In the genomic region with DNA sequence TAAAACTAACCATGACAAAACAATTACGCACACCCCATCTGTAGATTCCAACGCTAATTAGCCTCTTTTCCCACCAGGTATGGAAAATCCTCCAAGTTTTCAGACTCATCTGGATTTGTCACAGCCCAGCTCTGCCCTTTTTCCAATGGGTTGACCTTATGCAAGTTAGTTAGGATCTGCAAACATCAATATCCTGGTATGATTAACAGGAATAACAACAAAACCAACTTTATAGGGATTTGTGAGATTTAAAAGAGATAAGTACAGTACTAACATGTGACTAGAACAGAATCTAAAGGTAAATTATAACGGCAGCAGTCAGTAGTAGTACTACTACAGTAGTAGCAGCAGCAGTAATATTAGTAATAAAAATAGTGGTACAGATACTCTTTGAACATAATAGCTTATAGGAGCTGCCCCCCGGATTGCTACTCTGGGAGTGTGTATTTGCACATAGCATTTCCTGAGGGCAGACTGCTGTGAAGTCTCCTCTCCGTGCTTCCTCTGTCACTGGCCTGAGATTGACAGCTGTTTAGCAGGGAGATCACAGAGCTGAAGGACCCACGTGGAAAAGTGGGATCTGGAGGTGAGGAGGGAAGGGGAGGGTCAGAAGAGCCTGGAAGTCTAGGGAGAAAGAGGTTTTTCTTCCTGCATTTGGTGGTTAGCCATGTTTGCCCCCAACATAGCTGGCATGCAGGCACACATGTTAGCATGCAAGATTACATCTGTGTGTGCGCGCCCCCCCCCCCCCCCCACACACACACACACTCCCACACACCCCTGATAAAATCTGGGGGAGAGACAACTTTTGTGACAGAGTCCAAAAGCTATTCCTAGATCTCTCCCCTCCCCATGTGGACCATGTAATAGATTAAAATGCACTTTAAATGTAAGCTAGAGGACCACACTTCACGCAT, we compare ENCODE assay signal across 23 cellular contexts.
"Had no signal": no experiment of that assay in that cellular context is flagged by ENCODE, and none has a peak within 500 bp of the region (broad histone marks: within the 10 kb centered on the region; RNA-seq: fewer than 3 reads in every experiment).

No MANE protein-coding gene starts in this region.

- DNase-seq: activated B cell treated with CpG ODN at 0.5 μM for 24 hours; activated CD4-positive, alpha-beta T cell treated with anti-CD3 and anti-CD28 coated beads for 1 hour; activated CD4-positive, alpha-beta T cell treated with anti-CD3 and anti-CD28 coated beads, Interleukin-2, amount 10 ng/mL, durations not matched to agents 24 days and 14 days; activated CD4-positive, alpha-beta T cell treated with anti-CD3 and anti-CD28 coated beads, Interleukin-2, amount 50 U/mL, for 48 hours; activated CD8-positive, alpha-beta memory T cell treated with anti-CD3 and anti-CD28 coated beads, Interleukin-2, amount 10 ng/mL, durations not matched to agents 7 days and 5 days; activated gamma-delta T cell; activated naive CD4-positive, alpha-beta T cell treated with anti-CD3 and anti-CD28 coated beads for 36 hours; activated T-cell treated with anti-CD3 and anti-CD28 coated beads, Interleukin-2, amount 50 U/mL, for 24 hours; amygdala; Karpas-422; NCI-H1105 treated with DMSO at 0.1 percent for 48 hours; NCI-H1436 treated with DMSO at 0.1 percent for 48 hours; NCI-H187 treated with DMSO at 0.1 percent for 48 hours; NCI-H2081 treated with DMSO at 0.1 percent for 48 hours; NCI-H2171; NCI-H2227 treated with DMSO at 0.1 percent for 48 hours; NCI-H446 treated with DMSO at 0.1 percent for 48 hours; NCI-H524 treated with DMSO at 0.1 percent for 48 hours; NCI-H748 treated with DMSO at 0.1 percent for 48 hours; RPMI8226 had no signal

- ATAC-seq: activated CD8-positive, alpha-beta memory T cell treated with anti-CD3 and anti-CD28 coated beads, Interleukin-2, amount 10 ng/mL, durations not matched to agents 7 days and 5 days; Panc1; Right ventricle myocardium inferior had no signal

- H3K27ac ChIP-seq: SK-N-MC had no signal

- H3K4me3 ChIP-seq: SK-N-MC had no signal
